In genomic region chr2:189382668-189383067, GRCh38 we compare ENCODE assay signal across 19 cellular contexts. TPM values are rescaled to one million over a fixed set of nuclear protein-coding genes. Genes with fewer than 3 reads are reported as not detected.
DNase-seq lines count a peak whose midpoint lies in the region; ATAC-seq, FAIRE-seq and TF ChIP-seq lines count a peak whose summit lies in the region.
"Had no signal": no experiment of that assay in that cellular context is flagged by ENCODE, and none has a peak within 500 bp of the region (broad histone marks: within the 10 kb centered on the region; RNA-seq: fewer than 3 reads in every experiment).

No MANE protein-coding gene starts in this region.

- POLR2A ChIA-PET in CD8-positive, alpha-beta memory T cell (lab: Charles Lee): no interaction called here

- no peaks in the 10 kb centered on the region for H3K79me2 ChIP-seq in GM23338 (replicated peaks; ENCODE audit: insufficient read depth)
- H3K79me2 ChIP-seq in astrocyte (ENCODE audit: insufficient read depth, low read length): no peaks in the 10 kb centered on the region
- no peaks in the 10 kb centered on the region for H3K79me2 ChIP-seq in trophoblast cell (ENCODE audit: control insufficient read depth, insufficient read depth, low read length, poor library complexity)

- H3K27me3 Mint-ChIP-seq in GM23338 (ENCODE audit: insufficient read depth, low read depth, poor library complexity) (no peaks in the 10 kb centered on the region), astrocyte (ENCODE audit: low read depth, unreplicated experiment) (no peaks in the 10 kb centered on the region), mesothelial cell of epicardium (ENCODE audit: low read depth) (no peaks in the 10 kb centered on the region)
- peaks cover 4 to 11% of the 10 kb centered on the region in 2 donors for H3K27me3 Mint-ChIP-seq in CD8-positive, alpha-beta memory T cell

- peak overlapping the region; percentile 2 for H2BK120ac ChIP-seq in trophoblast cell (ENCODE audit: insufficient read depth, low read length, poor library complexity)

- H3K9me3 ChIP-seq in astrocyte (ENCODE audit: insufficient read depth, low read depth, low read length) (no peaks in the 10 kb centered on the region), trophoblast cell (ENCODE audit: insufficient read depth, low read depth, low read length) (no peaks in the 10 kb centered on the region)
- H3K9me3 ChIP-seq in CD8-positive, alpha-beta memory T cell (ENCODE audit: low read length): no peaks in the 10 kb centered on the region

- CTCF ChIA-PET in CD8-positive, alpha-beta memory T cell (lab: Charles Lee): no interaction called here

- H3K4ac ChIP-seq in trophoblast cell (ENCODE audit: low read depth, low read length): no peak overlapping the region

- no peak overlapping the region for H2AK5ac ChIP-seq in trophoblast cell (ENCODE audit: low read length)

- H3K4me2 ChIP-seq in GM23338 (no peak overlapping the region), astrocyte (ENCODE audit: low read length) (no peak overlapping the region), trophoblast cell (ENCODE audit: low read length) (no peak overlapping the region)
- H3K4me2 ChIP-seq: BLaER1 treated with 17β-estradiol and CSF1 and Interleukin-3, amounts not matched to agents 10 nM and 100 nM had no signal

- H3K27ac Mint-ChIP-seq in GM23338 (no peak overlapping the region), astrocyte (ENCODE audit: unreplicated experiment) (no peak overlapping the region), mesothelial cell of epicardium (peak overlapping the region; percentile 74)
- no peak overlapping the region for H3K27ac Mint-ChIP-seq in CD8-positive, alpha-beta memory T cell
- H3K27ac Mint-ChIP-seq: B cell; CD8-positive, alpha-beta T cell had no signal

- no peaks in the 10 kb centered on the region for H3K9me3 Mint-ChIP-seq in GM23338
- peaks cover 6% of the 10 kb centered on the region for H3K9me3 Mint-ChIP-seq in astrocyte (ENCODE audit: unreplicated experiment)
- H3K9me3 Mint-ChIP-seq in mesothelial cell of epicardium: peaks cover 36% of the 10 kb centered on the region
- peaks cover 0 to 3% (median 0%) of the 10 kb centered on the region in 5 donors for H3K9me3 Mint-ChIP-seq in CD8-positive, alpha-beta memory T cell

- H4K20me1 ChIP-seq in GM23338 (replicated peaks; ENCODE audit: insufficient read depth) (no peaks in the 10 kb centered on the region), astrocyte (ENCODE audit: insufficient read depth, low read length) (no peaks in the 10 kb centered on the region)
- H4K20me1 ChIP-seq: BLaER1 treated with 17β-estradiol and CSF1 and Interleukin-3, amounts not matched to agents 10 nM and 100 nM had no signal

- ATAC-seq in GM23338: no peak
- ATAC-seq: CD8-positive, alpha-beta T cell; GM12878; HepG2 had no signal

- H3K4me1 Mint-ChIP-seq in GM23338 (peaks cover 16% of the 10 kb centered on the region), astrocyte (ENCODE audit: low read depth, unreplicated experiment) (peaks cover 19% of the 10 kb centered on the region), mesothelial cell of epicardium (peaks cover 20% of the 10 kb centered on the region)
- H3K4me1 Mint-ChIP-seq in CD8-positive, alpha-beta memory T cell: no peaks in the 10 kb centered on the region
- H3K4me1 Mint-ChIP-seq: B cell had no signal

- no peaks in the 10 kb centered on the region for H3K36me3 Mint-ChIP-seq in GM23338 (ENCODE audit: low read depth)
- H3K36me3 Mint-ChIP-seq in astrocyte (ENCODE audit: low read depth, unreplicated experiment): no peaks in the 10 kb centered on the region
- H3K36me3 Mint-ChIP-seq in mesothelial cell of epicardium: peaks cover 12% of the 10 kb centered on the region
- peaks cover 0 to 5% (median 0%) of the 10 kb centered on the region in 3 donors for H3K36me3 Mint-ChIP-seq in CD8-positive, alpha-beta memory T cell
- H3K36me3 Mint-ChIP-seq: CD8-positive, alpha-beta T cell had no signal

- H2BK5ac ChIP-seq in trophoblast cell (ENCODE audit: low read depth, low read length, poor library complexity): no peak overlapping the region

- H3K36me3 ChIP-seq in GM23338 (ENCODE audit: insufficient read depth) (no peaks in the 10 kb centered on the region), astrocyte (ENCODE audit: insufficient read depth, low read length) (no peaks in the 10 kb centered on the region), trophoblast cell (ENCODE audit: control insufficient read depth in 1 of 2, insufficient read depth in 2 of 2, low read length in 2 of 2) (no peaks in the 10 kb centered on the region)
- no peaks in the 10 kb centered on the region for H3K36me3 ChIP-seq in CD8-positive, alpha-beta memory T cell (ENCODE audit: insufficient read depth, low read length)
- H3K36me3 ChIP-seq: BLaER1 treated with 17β-estradiol and CSF1 and Interleukin-3, amounts not matched to agents 10 nM and 100 nM had no signal

- no peak overlapping the region for H3K14ac ChIP-seq in trophoblast cell (ENCODE audit: low read length)

- H2AFZ ChIP-seq in GM23338 (no peak overlapping the region), astrocyte (ENCODE audit: low read depth, low read length) (no peak overlapping the region), trophoblast cell (ENCODE audit: insufficient read depth, low read length, poor library complexity) (no peak overlapping the region)

- H4K8ac ChIP-seq in trophoblast cell (ENCODE audit: low read depth, low read length): no peak overlapping the region

- H3K4me1 ChIP-seq in GM23338 (ENCODE audit: insufficient read depth): peaks cover 24% of the 10 kb centered on the region
- H3K4me1 ChIP-seq in astrocyte (ENCODE audit: insufficient read depth, low read length): peaks cover 10% of the 10 kb centered on the region
- no peaks in the 10 kb centered on the region for H3K4me1 ChIP-seq in trophoblast cell (ENCODE audit: control insufficient read depth in 1 of 2, insufficient read depth in 2 of 2, low read length in 2 of 2)
- H3K4me1 ChIP-seq in CD8-positive, alpha-beta memory T cell (ENCODE audit: insufficient read depth, low read length): no peaks in the 10 kb centered on the region
- H3K4me1 ChIP-seq: BLaER1 treated with 17β-estradiol and CSF1 and Interleukin-3, amounts not matched to agents 10 nM and 100 nM had no signal

- peak overlapping the region; percentile 60 for H2BK12ac ChIP-seq in trophoblast cell (ENCODE audit: low read length)

- no peaks in the 10 kb centered on the region for H3F3A ChIP-seq in GM23338 (replicated peaks; ENCODE audit: low read depth)

- TF ChIP-seq CTCF in GM23338 (conservative IDR thresholded peaks at IDR 0.05; ENCODE audit: low read depth in 2 of 2) (no peak), astrocyte (IDR thresholded peaks at IDR 0.05; ENCODE audit: insufficient read depth, low read depth, low read length) (no peak), mesothelial cell of epicardium (IDR thresholded peaks at IDR 0.05; ENCODE audit: unreplicated experiment) (no peak)

- peak; percentile 73 for FAIRE-seq in astrocyte (lab: Jason Lieb, UNC)
- no peak for FAIRE-seq in RCC 7860 (lab: Jason Lieb, UNC)
- FAIRE-seq: GM12878, GM19239, HepG2 had no signal

- no peaks in the 10 kb centered on the region for H3K27me3 ChIP-seq in GM23338 (ENCODE audit: insufficient read depth)
- no peaks in the 10 kb centered on the region for H3K27me3 ChIP-seq in astrocyte (ENCODE audit: insufficient read depth, low read length)
- H3K27me3 ChIP-seq in trophoblast cell (ENCODE audit: insufficient read depth, low read length): no peaks in the 10 kb centered on the region
- no peaks in the 10 kb centered on the region for H3K27me3 ChIP-seq in CD8-positive, alpha-beta memory T cell (ENCODE audit: insufficient read depth, low read length, poor library complexity, severe bottlenecking)
- H3K27me3 ChIP-seq: BLaER1 treated with 17β-estradiol and CSF1 and Interleukin-3, amounts not matched to agents 10 nM and 100 nM had no signal

- peaks cover 2% of the 10 kb centered on the region for H3K79me1 ChIP-seq in trophoblast cell (ENCODE audit: low read length)

- H3K18ac ChIP-seq in trophoblast cell (ENCODE audit: low read length): no peak overlapping the region

- H3K23ac ChIP-seq in trophoblast cell (ENCODE audit: low read length): no peak overlapping the region

- H4K91ac ChIP-seq in trophoblast cell (ENCODE audit: low read depth, low read length): no peak overlapping the region

- H3K9me2 ChIP-seq in GM23338 (ENCODE audit: insufficient read depth): no peaks in the 10 kb centered on the region

- H3K9ac ChIP-seq in astrocyte (ENCODE audit: low read length) (no peak overlapping the region), trophoblast cell (ENCODE audit: low read length) (no peak overlapping the region)
- H3K9ac ChIP-seq: BLaER1 treated with 17β-estradiol and CSF1 and Interleukin-3, amounts not matched to agents 10 nM and 100 nM had no signal

- no peak overlapping the region for H3K27ac ChIP-seq in GM23338 (ENCODE audit: low read depth)
- no peak overlapping the region for H3K27ac ChIP-seq in astrocyte (ENCODE audit: low read depth, low read length)
- no peak overlapping the region for H3K27ac ChIP-seq in trophoblast cell (ENCODE audit: low read depth, low read length)
- no peak overlapping the region for H3K27ac ChIP-seq in CD8-positive, alpha-beta memory T cell (ENCODE audit: low read depth, low read length)
- H3K27ac ChIP-seq: BLaER1 treated with 17β-estradiol and CSF1 and Interleukin-3, amounts not matched to agents 10 nM and 100 nM had no signal

- H3K4me3 Mint-ChIP-seq in GM23338: no peak overlapping the region
- no peak overlapping the region for H3K4me3 Mint-ChIP-seq in astrocyte (ENCODE audit: unreplicated experiment)
- no peak overlapping the region for H3K4me3 Mint-ChIP-seq in mesothelial cell of epicardium
- H3K4me3 Mint-ChIP-seq in CD8-positive, alpha-beta memory T cell: no peak overlapping the region
- H3K4me3 Mint-ChIP-seq: B cell; CD8-positive, alpha-beta T cell; H9 had no signal

- no peak overlapping the region for H4K12ac ChIP-seq in trophoblast cell (ENCODE audit: low read depth, low read length)

- H3K4me3 ChIP-seq in GM23338 (no peak overlapping the region), astrocyte (ENCODE audit: insufficient read depth, low read depth, low read length) (no peak overlapping the region), trophoblast cell (ENCODE audit: low read depth, low read length) (no peak overlapping the region)
- no peak overlapping the region for H3K4me3 ChIP-seq in CD8-positive, alpha-beta memory T cell (ENCODE audit: low read length)
- H3K4me3 ChIP-seq: BLaER1 treated with 17β-estradiol and CSF1 and Interleukin-3, amounts not matched to agents 10 nM and 100 nM; GM12878 had no signal

- DNase-seq in GM23338 (ENCODE audit: low spot score): peak; percentile 21
- no peak for DNase-seq in astrocyte (ENCODE audit: low read depth)
- DNase-seq in mesothelial cell of epicardium (ENCODE audit: low spot score in 2 of 2, unreplicated experiment in 2 of 2): no peak
- no peak for DNase-seq in trophoblast cell
- no peak for DNase-seq in RCC 7860 (ENCODE audit: low spot score)
- no peak for DNase-seq in GOT3 (lab: John Stamatoyannopoulos, UW)
- no peak for DNase-seq in CD8-positive, alpha-beta memory T cell
- DNase-seq: CD8-positive, alpha-beta T cell; COR-L47; DMS 273 treated with DMSO at 0.1 percent for 48 hours; DMS53; DND-41; EL; H9 had no signal

RNA-seq across cellular contexts. Expression of gene WDR75, which starts 58.6 kb away (rescaled TPM):
- total RNA-seq in GM23338 (2014; rRNA removed; shearing (Covaris generic)): 77.4 and 80.9 TPM in 2 replicates
- 47.9 and 57.2 TPM in 2 replicates for polyA plus RNA-seq in GM23338 (2016; fragmentation: Nextera tagmentation; extraction: Ambion mirVana)
- 38.9 and 39.5 TPM in 2 replicates for total RNA-seq in astrocyte
- 58.2 to 61.4 TPM (median 60.7 TPM) in 3 replicates for total RNA-seq in mesothelial cell of epicardium
- polyA plus RNA-seq in trophoblast cell (2013): 28.1 and 29.2 TPM in 2 replicates
- total RNA-seq in CD8-positive, alpha-beta memory T cell: 100 to 1,000 TPM in 1 of 2 experiments, 10 to 100 TPM in 1; 95.3 to 101 TPM
- polyA plus RNA-seq in CD8-positive, alpha-beta memory T cell: 14.6 TPM
